ENCODE assay signal across 1 cellular context in the genomic region with DNA sequence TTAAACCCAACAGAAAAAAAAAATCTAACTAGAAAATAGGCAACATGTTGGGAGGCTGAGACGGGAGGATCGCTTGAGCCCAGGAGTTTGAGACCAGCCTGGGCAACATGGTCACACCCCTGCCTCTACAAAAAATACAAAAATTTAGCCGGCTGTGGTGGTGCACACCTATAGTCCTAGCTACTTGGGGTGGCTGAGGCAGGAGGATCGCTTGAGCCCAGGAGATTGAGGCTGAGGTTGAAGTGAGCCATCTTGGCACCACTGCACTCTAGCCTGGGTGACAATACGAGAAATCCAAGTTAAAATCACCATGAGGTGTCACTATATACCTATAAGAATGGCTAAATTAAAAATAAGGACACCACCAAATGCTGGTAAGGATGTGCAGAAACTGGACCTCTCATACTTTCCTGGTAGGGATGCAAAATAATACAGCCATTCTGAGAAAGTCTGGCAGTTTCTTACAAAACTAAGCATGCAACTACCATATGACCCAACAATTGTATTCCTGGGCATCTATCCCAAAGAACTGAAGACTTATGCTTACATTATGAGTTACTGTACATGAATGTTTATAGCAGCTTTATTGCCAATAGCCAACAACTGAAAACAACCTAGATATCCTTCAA.
TF ChIP-seq lines count a peak whose summit lies in the region.

No MANE protein-coding gene starts in this region.

TF ChIP-seq in HepG2, 621 proteins besides CTCF, POLR2A, EP300 and RAD21 (continued from another document and continues in another):
- TF ChIP-seq, protein P1, sequence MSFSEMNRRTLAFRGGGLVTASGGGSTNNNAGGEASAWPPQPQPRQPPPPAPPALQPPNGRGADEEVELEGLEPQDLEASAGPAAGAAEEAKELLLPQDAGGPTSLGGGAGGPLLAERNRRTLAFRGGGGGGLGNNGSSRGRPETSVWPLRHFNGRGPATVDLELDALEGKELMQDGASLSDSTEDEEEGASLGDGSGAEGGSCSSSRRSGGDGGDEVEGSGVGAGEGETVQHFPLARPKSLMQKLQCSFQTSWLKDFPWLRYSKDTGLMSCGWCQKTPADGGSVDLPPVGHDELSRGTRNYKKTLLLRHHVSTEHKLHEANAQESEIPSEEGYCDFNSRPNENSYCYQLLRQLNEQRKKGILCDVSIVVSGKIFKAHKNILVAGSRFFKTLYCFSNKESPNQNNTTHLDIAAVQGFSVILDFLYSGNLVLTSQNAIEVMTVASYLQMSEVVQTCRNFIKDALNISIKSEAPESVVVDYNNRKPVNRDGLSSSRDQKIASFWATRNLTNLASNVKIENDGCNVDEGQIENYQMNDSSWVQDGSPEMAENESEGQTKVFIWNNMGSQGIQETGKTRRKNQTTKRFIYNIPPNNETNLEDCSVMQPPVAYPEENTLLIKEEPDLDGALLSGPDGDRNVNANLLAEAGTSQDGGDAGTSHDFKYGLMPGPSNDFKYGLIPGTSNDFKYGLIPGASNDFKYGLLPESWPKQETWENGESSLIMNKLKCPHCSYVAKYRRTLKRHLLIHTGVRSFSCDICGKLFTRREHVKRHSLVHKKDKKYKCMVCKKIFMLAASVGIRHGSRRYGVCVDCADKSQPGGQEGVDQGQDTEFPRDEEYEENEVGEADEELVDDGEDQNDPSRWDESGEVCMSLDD (CRISPR knock-in tag; IDR thresholded peaks at IDR 0.05; ENCODE audit: borderline replicate concordance) = no peak
- TF ChIP-seq ZNF737 (CRISPR knock-in tag; IDR thresholded peaks at IDR 0.05; ENCODE audit: borderline replicate concordance) (no peak), ZNF672 (CRISPR knock-in tag; IDR thresholded peaks at IDR 0.05) (no peak), TARDBP (CRISPR knock-in tag; IDR thresholded peaks at IDR 0.05) (0 out of 2 replicates have a peak, but pooled peaks have one; percentile 29), PRMT3 (CRISPR knock-in tag; IDR thresholded peaks at IDR 0.05; ENCODE audit: borderline replicate concordance, low read depth) (no peak), ZNF629 (CRISPR knock-in tag; conservative IDR thresholded peaks at IDR 0.05) (no peak), ZNF230 (CRISPR knock-in tag; IDR thresholded peaks at IDR 0.05) (no peak), TBP (CRISPR knock-in tag; IDR thresholded peaks at IDR 0.05) (no peak), POLR2AphosphoS2 (IDR thresholded peaks at IDR 0.05; ENCODE audit: low read depth, low read length) (no peak), SMC3 (IDR thresholded peaks at IDR 0.05; ENCODE audit: low read length) (peak; percentile 68), ZNF7 (CRISPR knock-in tag; IDR thresholded peaks at IDR 0.05) (peak; percentile 27; the same call in 1 of the 2 replicates), EZH2 (conservative IDR thresholded peaks at IDR 0.05; ENCODE audit: low read depth, low read length) (no peak), AGO1 (IDR thresholded peaks at IDR 0.05; ENCODE audit: low read depth, low read length, poor library complexity, severe bottlenecking) (no peak), PHB2 (IDR thresholded peaks at IDR 0.05; ENCODE audit: partially characterized antibody) (no peak), MAZ (IDR thresholded peaks at IDR 0.05; ENCODE audit: borderline replicate concordance, low read depth, low read length) (no peak), MAZ (CRISPR knock-in tag; IDR thresholded peaks at IDR 0.05; ENCODE audit: low read depth) (no peak), SNRNP70 (IDR thresholded peaks at IDR 0.05; ENCODE audit: low read depth, low read length) (no peak)
- TF ChIP-seq, protein P2, sequence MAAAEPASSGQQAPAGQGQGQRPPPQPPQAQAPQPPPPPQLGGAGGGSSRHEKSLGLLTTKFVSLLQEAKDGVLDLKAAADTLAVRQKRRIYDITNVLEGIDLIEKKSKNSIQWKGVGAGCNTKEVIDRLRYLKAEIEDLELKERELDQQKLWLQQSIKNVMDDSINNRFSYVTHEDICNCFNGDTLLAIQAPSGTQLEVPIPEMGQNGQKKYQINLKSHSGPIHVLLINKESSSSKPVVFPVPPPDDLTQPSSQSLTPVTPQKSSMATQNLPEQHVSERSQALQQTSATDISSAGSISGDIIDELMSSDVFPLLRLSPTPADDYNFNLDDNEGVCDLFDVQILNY (CRISPR knock-in tag; conservative IDR thresholded peaks at IDR 0.05) = no peak
- TF ChIP-seq, protein P3, sequence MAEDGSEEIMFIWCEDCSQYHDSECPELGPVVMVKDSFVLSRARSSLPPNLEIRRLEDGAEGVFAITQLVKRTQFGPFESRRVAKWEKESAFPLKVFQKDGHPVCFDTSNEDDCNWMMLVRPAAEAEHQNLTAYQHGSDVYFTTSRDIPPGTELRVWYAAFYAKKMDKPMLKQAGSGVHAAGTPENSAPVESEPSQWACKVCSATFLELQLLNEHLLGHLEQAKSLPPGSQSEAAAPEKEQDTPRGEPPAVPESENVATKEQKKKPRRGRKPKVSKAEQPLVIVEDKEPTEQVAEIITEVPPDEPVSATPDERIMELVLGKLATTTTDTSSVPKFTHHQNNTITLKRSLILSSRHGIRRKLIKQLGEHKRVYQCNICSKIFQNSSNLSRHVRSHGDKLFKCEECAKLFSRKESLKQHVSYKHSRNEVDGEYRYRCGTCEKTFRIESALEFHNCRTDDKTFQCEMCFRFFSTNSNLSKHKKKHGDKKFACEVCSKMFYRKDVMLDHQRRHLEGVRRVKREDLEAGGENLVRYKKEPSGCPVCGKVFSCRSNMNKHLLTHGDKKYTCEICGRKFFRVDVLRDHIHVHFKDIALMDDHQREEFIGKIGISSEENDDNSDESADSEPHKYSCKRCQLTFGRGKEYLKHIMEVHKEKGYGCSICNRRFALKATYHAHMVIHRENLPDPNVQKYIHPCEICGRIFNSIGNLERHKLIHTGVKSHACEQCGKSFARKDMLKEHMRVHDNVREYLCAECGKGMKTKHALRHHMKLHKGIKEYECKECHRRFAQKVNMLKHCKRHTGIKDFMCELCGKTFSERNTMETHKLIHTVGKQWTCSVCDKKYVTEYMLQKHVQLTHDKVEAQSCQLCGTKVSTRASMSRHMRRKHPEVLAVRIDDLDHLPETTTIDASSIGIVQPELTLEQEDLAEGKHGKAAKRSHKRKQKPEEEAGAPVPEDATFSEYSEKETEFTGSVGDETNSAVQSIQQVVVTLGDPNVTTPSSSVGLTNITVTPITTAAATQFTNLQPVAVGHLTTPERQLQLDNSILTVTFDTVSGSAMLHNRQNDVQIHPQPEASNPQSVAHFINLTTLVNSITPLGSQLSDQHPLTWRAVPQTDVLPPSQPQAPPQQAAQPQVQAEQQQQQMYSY (CRISPR knock-in tag; IDR thresholded peaks at IDR 0.05) = no peak
- TF ChIP-seq, protein P4, sequence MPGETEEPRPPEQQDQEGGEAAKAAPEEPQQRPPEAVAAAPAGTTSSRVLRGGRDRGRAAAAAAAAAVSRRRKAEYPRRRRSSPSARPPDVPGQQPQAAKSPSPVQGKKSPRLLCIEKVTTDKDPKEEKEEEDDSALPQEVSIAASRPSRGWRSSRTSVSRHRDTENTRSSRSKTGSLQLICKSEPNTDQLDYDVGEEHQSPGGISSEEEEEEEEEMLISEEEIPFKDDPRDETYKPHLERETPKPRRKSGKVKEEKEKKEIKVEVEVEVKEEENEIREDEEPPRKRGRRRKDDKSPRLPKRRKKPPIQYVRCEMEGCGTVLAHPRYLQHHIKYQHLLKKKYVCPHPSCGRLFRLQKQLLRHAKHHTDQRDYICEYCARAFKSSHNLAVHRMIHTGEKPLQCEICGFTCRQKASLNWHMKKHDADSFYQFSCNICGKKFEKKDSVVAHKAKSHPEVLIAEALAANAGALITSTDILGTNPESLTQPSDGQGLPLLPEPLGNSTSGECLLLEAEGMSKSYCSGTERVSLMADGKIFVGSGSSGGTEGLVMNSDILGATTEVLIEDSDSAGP (CRISPR knock-in tag; IDR thresholded peaks at IDR 0.05; ENCODE audit: borderline replicate concordance) = no peak
- TF ChIP-seq, protein P5, sequence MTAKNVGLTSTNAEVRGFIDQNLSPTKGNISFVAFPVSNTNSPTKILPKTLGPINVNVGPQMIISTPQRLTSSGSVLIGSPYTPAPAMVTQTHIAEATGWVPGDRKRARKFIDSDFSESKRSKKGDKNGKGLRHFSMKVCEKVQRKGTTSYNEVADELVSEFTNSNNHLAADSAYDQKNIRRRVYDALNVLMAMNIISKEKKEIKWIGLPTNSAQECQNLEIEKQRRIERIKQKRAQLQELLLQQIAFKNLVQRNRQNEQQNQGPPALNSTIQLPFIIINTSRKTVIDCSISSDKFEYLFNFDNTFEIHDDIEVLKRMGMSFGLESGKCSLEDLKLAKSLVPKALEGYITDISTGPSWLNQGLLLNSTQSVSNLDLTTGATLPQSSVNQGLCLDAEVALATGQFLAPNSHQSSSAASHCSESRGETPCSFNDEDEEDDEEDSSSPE (CRISPR knock-in tag; IDR thresholded peaks at IDR 0.05) = 0 out of 2 replicates have a peak, but pooled peaks have one; percentile 33
- TF ChIP-seq, protein P6, sequence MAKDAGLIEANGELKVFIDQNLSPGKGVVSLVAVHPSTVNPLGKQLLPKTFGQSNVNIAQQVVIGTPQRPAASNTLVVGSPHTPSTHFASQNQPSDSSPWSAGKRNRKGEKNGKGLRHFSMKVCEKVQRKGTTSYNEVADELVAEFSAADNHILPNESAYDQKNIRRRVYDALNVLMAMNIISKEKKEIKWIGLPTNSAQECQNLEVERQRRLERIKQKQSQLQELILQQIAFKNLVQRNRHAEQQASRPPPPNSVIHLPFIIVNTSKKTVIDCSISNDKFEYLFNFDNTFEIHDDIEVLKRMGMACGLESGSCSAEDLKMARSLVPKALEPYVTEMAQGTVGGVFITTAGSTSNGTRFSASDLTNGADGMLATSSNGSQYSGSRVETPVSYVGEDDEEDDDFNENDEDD (CRISPR knock-in tag; IDR thresholded peaks at IDR 0.05; ENCODE audit: borderline replicate concordance) = no peak
- TF ChIP-seq, protein P7, sequence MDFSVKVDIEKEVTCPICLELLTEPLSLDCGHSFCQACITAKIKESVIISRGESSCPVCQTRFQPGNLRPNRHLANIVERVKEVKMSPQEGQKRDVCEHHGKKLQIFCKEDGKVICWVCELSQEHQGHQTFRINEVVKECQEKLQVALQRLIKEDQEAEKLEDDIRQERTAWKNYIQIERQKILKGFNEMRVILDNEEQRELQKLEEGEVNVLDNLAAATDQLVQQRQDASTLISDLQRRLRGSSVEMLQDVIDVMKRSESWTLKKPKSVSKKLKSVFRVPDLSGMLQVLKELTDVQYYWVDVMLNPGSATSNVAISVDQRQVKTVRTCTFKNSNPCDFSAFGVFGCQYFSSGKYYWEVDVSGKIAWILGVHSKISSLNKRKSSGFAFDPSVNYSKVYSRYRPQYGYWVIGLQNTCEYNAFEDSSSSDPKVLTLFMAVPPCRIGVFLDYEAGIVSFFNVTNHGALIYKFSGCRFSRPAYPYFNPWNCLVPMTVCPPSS (IDR thresholded peaks at IDR 0.05) = no peak
- TF ChIP-seq, protein P8, sequence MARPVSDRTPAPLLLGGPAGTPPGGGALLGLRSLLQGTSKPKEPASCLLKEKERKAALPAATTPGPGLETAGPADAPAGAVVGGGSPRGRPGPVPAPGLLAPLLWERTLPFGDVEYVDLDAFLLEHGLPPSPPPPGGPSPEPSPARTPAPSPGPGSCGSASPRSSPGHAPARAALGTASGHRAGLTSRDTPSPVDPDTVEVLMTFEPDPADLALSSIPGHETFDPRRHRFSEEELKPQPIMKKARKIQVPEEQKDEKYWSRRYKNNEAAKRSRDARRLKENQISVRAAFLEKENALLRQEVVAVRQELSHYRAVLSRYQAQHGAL (CRISPR knock-in tag; IDR thresholded peaks at IDR 0.05; ENCODE audit: not compliant biosample characterization) = no peak
- TF ChIP-seq, protein P9, sequence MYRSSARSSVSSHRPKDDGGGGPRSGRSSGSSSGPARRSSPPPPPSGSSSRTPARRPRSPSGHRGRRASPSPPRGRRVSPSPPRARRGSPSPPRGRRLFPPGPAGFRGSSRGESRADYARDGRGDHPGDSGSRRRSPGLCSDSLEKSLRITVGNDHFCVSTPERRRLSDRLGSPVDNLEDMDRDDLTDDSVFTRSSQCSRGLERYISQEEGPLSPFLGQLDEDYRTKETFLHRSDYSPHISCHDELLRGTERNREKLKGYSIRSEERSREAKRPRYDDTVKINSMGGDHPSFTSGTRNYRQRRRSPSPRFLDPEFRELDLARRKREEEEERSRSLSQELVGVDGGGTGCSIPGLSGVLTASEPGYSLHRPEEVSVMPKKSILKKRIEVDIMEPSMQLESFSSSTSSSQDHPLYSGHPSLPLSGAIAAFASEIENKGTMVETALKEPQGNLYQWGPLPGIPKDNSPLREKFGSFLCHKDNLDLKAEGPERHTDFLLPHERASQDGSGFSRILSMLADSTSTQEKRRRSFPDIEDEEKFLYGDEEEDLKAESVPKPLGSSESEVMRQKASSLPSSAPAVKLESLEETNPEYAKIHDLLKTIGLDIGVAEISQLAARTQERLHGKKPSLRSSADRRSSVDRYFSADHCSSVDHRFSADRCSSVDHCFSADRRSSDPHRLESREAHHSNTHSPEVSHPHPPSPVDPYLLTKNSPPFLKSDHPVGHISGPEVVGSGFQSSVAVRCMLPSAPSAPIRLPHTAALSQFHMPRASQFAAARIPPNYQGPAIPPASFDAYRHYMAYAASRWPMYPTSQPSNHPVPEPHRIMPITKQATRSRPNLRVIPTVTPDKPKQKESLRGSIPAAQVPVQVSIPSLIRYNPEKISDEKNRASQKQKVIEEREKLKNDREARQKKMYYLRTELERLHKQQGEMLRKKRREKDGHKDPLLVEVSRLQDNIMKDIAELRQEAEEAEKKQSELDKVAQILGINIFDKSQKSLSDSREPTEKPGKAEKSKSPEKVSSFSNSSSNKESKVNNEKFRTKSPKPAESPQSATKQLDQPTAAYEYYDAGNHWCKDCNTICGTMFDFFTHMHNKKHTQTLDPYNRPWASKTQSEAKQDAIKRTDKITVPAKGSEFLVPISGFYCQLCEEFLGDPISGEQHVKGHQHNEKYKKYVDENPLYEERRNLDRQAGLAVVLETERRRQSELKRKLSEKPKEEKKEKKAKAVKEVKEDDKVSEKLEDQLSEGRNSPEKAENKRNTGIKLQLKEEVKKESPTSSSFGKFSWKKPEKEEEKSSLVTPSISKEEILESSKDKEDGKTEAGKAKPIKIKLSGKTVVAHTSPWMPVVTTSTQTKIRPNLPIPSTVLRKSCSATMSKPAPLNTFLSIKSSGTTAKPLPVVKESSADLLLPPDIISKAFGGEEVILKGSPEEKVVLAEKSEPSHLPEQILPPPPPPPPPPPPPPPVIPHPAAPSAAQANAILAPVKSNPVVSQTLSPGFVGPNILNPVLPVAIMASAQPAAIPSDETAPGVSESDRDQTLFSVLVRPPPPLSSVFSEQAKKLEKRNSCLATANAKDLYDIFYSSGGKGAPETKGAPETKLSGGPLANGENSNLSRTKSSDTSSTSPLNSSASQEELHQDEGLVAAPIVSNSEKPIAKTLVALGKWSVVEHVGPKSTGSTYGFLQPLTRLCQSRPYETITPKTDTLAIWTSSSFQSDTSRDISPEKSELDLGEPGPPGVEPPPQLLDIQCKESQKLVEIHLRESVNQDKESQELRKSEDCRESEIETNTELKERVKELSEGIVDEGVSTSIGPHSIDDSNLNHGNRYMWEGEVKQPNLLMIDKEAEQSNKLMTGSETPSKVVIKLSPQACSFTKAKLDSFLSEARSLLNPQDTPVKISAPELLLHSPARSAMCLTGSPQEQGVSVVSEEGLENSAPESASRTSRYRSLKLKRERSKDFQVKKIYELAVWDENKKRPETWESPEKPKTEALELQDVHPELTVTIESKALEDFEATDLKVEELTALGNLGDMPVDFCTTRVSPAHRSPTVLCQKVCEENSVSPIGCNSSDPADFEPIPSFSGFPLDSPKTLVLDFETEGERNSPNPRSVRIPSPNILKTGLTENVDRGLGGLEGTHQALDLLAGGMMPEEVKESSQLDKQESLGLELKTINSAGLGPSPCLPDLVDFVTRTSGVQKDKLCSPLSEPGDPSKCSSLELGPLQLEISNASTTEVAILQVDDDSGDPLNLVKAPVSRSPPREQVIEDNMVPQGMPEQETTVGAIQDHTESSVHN (CRISPR knock-in tag; IDR thresholded peaks at IDR 0.05) = no peak
